ENCODE assay signal across 1 cellular context in genomic region chr19:38744906-38745305, GRCh38.
TF ChIP-seq lines count a peak whose summit lies in the region.

No MANE protein-coding gene starts in this region.

TF ChIP-seq in HEK293, 187 proteins besides CTCF, POLR2A, EP300 and RAD21:
- TF ChIP-seq ZNF785 (tag by site-specific recombination; IDR thresholded peaks at IDR 0.05) (no peak), ZNF362 (tag by site-specific recombination; IDR thresholded peaks at IDR 0.05) (peak; percentile 56; the same call in 1 of the 2 replicates), ZXDB (tag by site-specific recombination; IDR thresholded peaks at IDR 0.05) (no peak), ZNF133 (tag by site-specific recombination; IDR thresholded peaks at IDR 0.05) (no peak), ZBTB20 (tag by site-specific recombination; IDR thresholded peaks at IDR 0.05) (no peak), ZNF501 (tag by site-specific recombination; IDR thresholded peaks at IDR 0.05) (no peak), KLF1 (tag by site-specific recombination; IDR thresholded peaks at IDR 0.05) (peak; percentile 91), ZNF692 (tag by site-specific recombination; IDR thresholded peaks at IDR 0.05) (no peak)
TF ChIP-seq in HEK293: peak in this region for 2.
